17 cellular contexts compared by ENCODE assay signal in genomic region chr9:109976328-109976702, GRCh38.
"Had no signal": no experiment of that assay in that cellular context is flagged by ENCODE, and none has a peak within 500 bp of the region (broad histone marks: within the 10 kb centered on the region; RNA-seq: fewer than 3 reads in every experiment).

No MANE protein-coding gene starts in this region.

- H3K9me3 ChIP-seq: ascending aorta, prostate gland, transverse colon had no signal

- H3K27ac ChIP-seq: epithelial cell of prostate, prostate gland, skin epidermis, transverse colon had no signal

- H3K4me3 ChIP-seq: ascending aorta, prostate gland, skin epidermis, transverse colon had no signal

- FAIRE-seq: bronchial epithelial cell had no signal

- H3K4me1 ChIP-seq: prostate gland, transverse colon had no signal

- ATAC-seq: activated T-cell treated with anti-CD3 and anti-CD28 coated beads, Interleukin-2, amount 50 U/mL, for 4 hours; effector memory CD8-positive, alpha-beta T cell; right cardiac atrium; stimulated activated naive CD8-positive, alpha-beta T cell treated with anti-CD3 and anti-CD28 coated beads, Interleukin-15, Interleukin-2, amounts not matched to agents 100 U/mL and 50 U/mL, for 24 hours; T-cell had no signal

- H3K36me3 ChIP-seq: ascending aorta, prostate gland, transverse colon had no signal

- DNase-seq: activated CD4-positive, alpha-beta T cell treated with anti-CD3 and anti-CD28 coated beads, Interleukin-2, amount 10 ng/mL, durations not matched to agents 7 days and 5 days; activated T-cell treated with anti-CD3 and anti-CD28 coated beads, Interleukin-2, amount 50 U/mL, for 4 hours; dermis blood vessel endothelial cell; effector memory CD8-positive, alpha-beta T cell; foreskin melanocyte; head of caudate nucleus; immature natural killer cell; right cardiac atrium; stimulated activated CD4-positive, alpha-beta T cell treated with anti-CD3 and anti-CD28 coated beads, Interleukin-4, amount 100 ng/mL, for 24 hours; stimulated activated naive CD8-positive, alpha-beta T cell treated with anti-CD3 and anti-CD28 coated beads, Interleukin-15, Interleukin-2, amounts not matched to agents 100 U/mL and 50 U/mL, for 24 hours; T-cell; transverse colon had no signal

- H3K27me3 ChIP-seq: ascending aorta, transverse colon had no signal
